Comparison of ENCODE assay signal across 17 cellular contexts in the genomic region with DNA sequence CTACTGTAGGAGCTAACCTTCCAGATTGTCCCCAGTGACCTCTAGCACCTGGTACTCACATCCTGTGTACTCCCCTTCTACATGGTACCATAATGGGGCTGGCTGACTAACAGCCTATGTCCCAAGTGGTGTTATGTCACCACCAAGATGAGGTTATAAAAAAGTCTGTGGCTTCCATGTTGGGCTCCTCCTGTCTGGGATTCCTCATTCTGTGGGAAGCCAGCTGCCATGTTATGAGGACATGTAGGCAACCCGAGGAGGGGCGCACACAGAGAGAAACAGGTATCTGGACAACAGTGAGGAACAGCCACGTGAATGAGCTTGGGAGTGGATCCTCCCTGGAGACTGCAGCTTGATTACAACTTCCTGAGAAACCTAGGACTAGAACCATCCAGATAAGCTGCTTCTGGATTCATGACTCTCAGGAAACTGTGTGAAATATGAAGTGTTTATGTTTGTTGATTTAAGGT. TPM values are rescaled to one million over a fixed set of nuclear protein-coding genes. Genes with fewer than 3 reads are reported as not detected.
DNase-seq lines count a peak whose midpoint lies in the region; ATAC-seq and TF ChIP-seq lines count a peak whose summit lies in the region.
"Had no signal": no experiment of that assay in that cellular context is flagged by ENCODE, and none has a peak within 500 bp of the region (broad histone marks: within the 10 kb centered on the region; RNA-seq: fewer than 3 reads in every experiment).

No MANE protein-coding gene starts in this region.

- no peaks in the 10 kb centered on the region for H3K9me3 ChIP-seq in Caco-2

- CTCF ChIA-PET in activated naive CD4-positive, alpha-beta T cell treated with anti-CD3 and anti-CD28 coated beads, Interleukin-2, amount 10 ng/mL, durations not matched to agents 7 days and 5 days (lab: Charles Lee) = no interaction called here
- CTCF ChIA-PET in Caco-2 (lab: Charles Lee) = no interaction called here

- POLR2A ChIA-PET in Caco-2 (lab: Charles Lee) = no interaction called here

- H3K27ac Mint-ChIP-seq in CD14-positive monocyte = peak overlapping the region in 4 of 7 donors; percentile 5 to 37 (median 20)
- H3K27ac Mint-ChIP-seq in chondrocyte (ENCODE audit: unreplicated experiment) = peak overlapping the region; percentile 79
- H3K27ac Mint-ChIP-seq in mesothelial cell of epicardium = peak overlapping the region; percentile 57
- H3K27ac Mint-ChIP-seq in activated naive CD4-positive, alpha-beta T cell treated with anti-CD3 and anti-CD28 coated beads, Interleukin-2, amount 10 ng/mL, durations not matched to agents 7 days and 5 days = no peak overlapping the region
- no peak overlapping the region for H3K27ac Mint-ChIP-seq in Caco-2 (ENCODE audit: unreplicated experiment)
- H3K27ac Mint-ChIP-seq: activated naive CD8-positive, alpha-beta T cell treated with anti-CD3 and anti-CD28 coated beads, Interleukin-2, amount 50 U/mL, for 24 hours had no signal

- intact Hi-C loops in CD14-positive monocyte (cut with micrococcal nuclease) (no loop called here), Caco-2 (cut with micrococcal nuclease; ENCODE audit: unreplicated experiment) (no loop called here), posterior cingulate gyrus (cut with DNase I) (no loop called here)

- peaks cover 0 to 1% (median 0%) of the 10 kb centered on the region in 3 donors for H3K27me3 Mint-ChIP-seq in CD14-positive monocyte (ENCODE audit: low read depth in 3 of 3)
- H3K27me3 Mint-ChIP-seq in chondrocyte (ENCODE audit: low read depth) = no peaks in the 10 kb centered on the region
- H3K27me3 Mint-ChIP-seq in mesothelial cell of epicardium (ENCODE audit: low read depth) = no peaks in the 10 kb centered on the region
- H3K27me3 Mint-ChIP-seq in activated naive CD4-positive, alpha-beta T cell treated with anti-CD3 and anti-CD28 coated beads, Interleukin-2, amount 10 ng/mL, durations not matched to agents 7 days and 5 days = no peaks in the 10 kb centered on the region
- no peaks in the 10 kb centered on the region for H3K27me3 Mint-ChIP-seq in Caco-2 (ENCODE audit: insufficient read depth, unreplicated experiment)
- H3K27me3 Mint-ChIP-seq: activated naive CD8-positive, alpha-beta T cell treated with anti-CD3 and anti-CD28 coated beads, Interleukin-2, amount 50 U/mL, for 24 hours had no signal

- H3K36me3 Mint-ChIP-seq in CD14-positive monocyte (peaks cover 4 to 8% of the 10 kb centered on the region in 2 donors), chondrocyte (ENCODE audit: low read depth) (no peaks in the 10 kb centered on the region), mesothelial cell of epicardium (peaks cover 5% of the 10 kb centered on the region), Caco-2 (ENCODE audit: insufficient read depth, unreplicated experiment) (no peaks in the 10 kb centered on the region)
- H3K36me3 Mint-ChIP-seq in activated naive CD4-positive, alpha-beta T cell treated with anti-CD3 and anti-CD28 coated beads, Interleukin-2, amount 10 ng/mL, durations not matched to agents 7 days and 5 days = no peaks in the 10 kb centered on the region

- H3K4me1 Mint-ChIP-seq in CD14-positive monocyte (peaks cover 7% of the 10 kb centered on the region), chondrocyte (ENCODE audit: low read depth) (peaks cover 40% of the 10 kb centered on the region), mesothelial cell of epicardium (peaks cover 24% of the 10 kb centered on the region), Caco-2 (ENCODE audit: low read depth, unreplicated experiment) (no peaks in the 10 kb centered on the region)
- no peaks in the 10 kb centered on the region for H3K4me1 Mint-ChIP-seq in activated naive CD4-positive, alpha-beta T cell treated with anti-CD3 and anti-CD28 coated beads, Interleukin-2, amount 10 ng/mL, durations not matched to agents 7 days and 5 days

- BruUV-seq in Caco-2 (replicated peaks; lab: Mats Ljungman, UMichigan) = no TSS peak

- DNase-seq in CD14-positive monocyte (ENCODE audit: low spot score) (no peak), chondrocyte (ENCODE audit: low spot score) (no peak), mesothelial cell of epicardium (ENCODE audit: low spot score in 2 of 2, unreplicated experiment in 2 of 2) (no peak), Caco-2 (no peak), posterior cingulate gyrus (no peak), hippocampal formation (lab: John Stamatoyannopoulos, UW) (no peak)
- DNase-seq in activated naive CD4-positive, alpha-beta T cell treated with anti-CD3 and anti-CD28 coated beads, Interleukin-2, amount 10 ng/mL, durations not matched to agents 7 days and 5 days = no peak
- DNase-seq: activated CD4-positive, alpha-beta T cell treated with anti-CD3 and anti-CD28 coated beads, Interleukin-2, amount 50 U/mL, for 4 hours; activated naive CD8-positive, alpha-beta T cell treated with anti-CD3 and anti-CD28 coated beads, Interleukin-2, amount 50 U/mL, for 24 hours; activated T-cell treated with anti-CD3 and anti-CD28 coated beads, Interleukin-2, amount 50 U/mL, for 4 hours; Karpas-422; midbrain; NCI-H510A treated with DMSO at 0.1 percent for 48 hours; PC-3; stimulated activated naive CD4-positive, alpha-beta T cell had no signal

- no peaks in the 10 kb centered on the region for H3K27me3 ChIP-seq in Caco-2 (replicated peaks; ENCODE audit: control insufficient read depth, insufficient read depth, low read length)

- H3K4me3 ChIP-seq in Caco-2 (ENCODE audit: low read depth, low read length) = no peak overlapping the region

- no peaks in the 10 kb centered on the region for H3K4me1 ChIP-seq in Caco-2

- H3K4me3 Mint-ChIP-seq in CD14-positive monocyte (no peak overlapping the region), chondrocyte (ENCODE audit: unreplicated experiment) (no peak overlapping the region), mesothelial cell of epicardium (no peak overlapping the region), Caco-2 (ENCODE audit: unreplicated experiment) (no peak overlapping the region)
- H3K4me3 Mint-ChIP-seq in activated naive CD4-positive, alpha-beta T cell treated with anti-CD3 and anti-CD28 coated beads, Interleukin-2, amount 10 ng/mL, durations not matched to agents 7 days and 5 days = no peak overlapping the region
- H3K4me3 Mint-ChIP-seq: activated naive CD8-positive, alpha-beta T cell treated with anti-CD3 and anti-CD28 coated beads, Interleukin-2, amount 50 U/mL, for 24 hours; activated T-cell treated with anti-CD3 and anti-CD28 coated beads, Interleukin-2, amount 50 U/mL, for 4 hours had no signal

- no peaks in the 10 kb centered on the region for H3K9me3 Mint-ChIP-seq in CD14-positive monocyte
- H3K9me3 Mint-ChIP-seq in chondrocyte (ENCODE audit: low read depth) = no peaks in the 10 kb centered on the region
- H3K9me3 Mint-ChIP-seq in mesothelial cell of epicardium = no peaks in the 10 kb centered on the region
- H3K9me3 Mint-ChIP-seq in activated naive CD4-positive, alpha-beta T cell treated with anti-CD3 and anti-CD28 coated beads, Interleukin-2, amount 10 ng/mL, durations not matched to agents 7 days and 5 days = no peaks in the 10 kb centered on the region
- H3K9me3 Mint-ChIP-seq in Caco-2 (ENCODE audit: unreplicated experiment) = no peaks in the 10 kb centered on the region
- H3K9me3 Mint-ChIP-seq: activated naive CD8-positive, alpha-beta T cell treated with anti-CD3 and anti-CD28 coated beads, Interleukin-2, amount 50 U/mL, for 24 hours; activated T-cell treated with anti-CD3 and anti-CD28 coated beads, Interleukin-2, amount 50 U/mL, for 4 hours had no signal

- H3K36me3 ChIP-seq in Caco-2 (ENCODE audit: control insufficient read depth, insufficient read depth, low read length) = no peaks in the 10 kb centered on the region

- TF ChIP-seq CTCF in CD14-positive monocyte (IDR thresholded peaks at IDR 0.05) (no peak), chondrocyte (IDR thresholded peaks at IDR 0.05) (no peak), mesothelial cell of epicardium (IDR thresholded peaks at IDR 0.05; ENCODE audit: unreplicated experiment) (no peak), Caco-2 (IDR thresholded peaks at IDR 0.05; ENCODE audit: insufficient read depth in 1 of 2, low read depth in 1 of 2, low read length in 1 of 2, severe bottlenecking in 1 of 2, unreplicated experiment in 1 of 2) (no peak)

- ATAC-seq in HG02610 (IDR thresholded peaks at IDR 0.05; ENCODE audit: unreplicated experiment) = peak; percentile 52
- ATAC-seq: activated naive CD8-positive, alpha-beta T cell treated with anti-CD3 and anti-CD28 coated beads, Interleukin-2, amount 50 U/mL, for 24 hours; activated T-cell treated with anti-CD3 and anti-CD28 coated beads, Interleukin-2, amount 50 U/mL, for 4 hours; PC-3; SK-N-SH treated with all-trans-retinoic acid at 6 μM for 48 hours had no signal

RNA-seq across cellular contexts. Expression of a gene that starts 21.8 kb away (rescaled TPM):
- 1 to 10 TPM; 3.5 to 5.8 TPM for polyA plus RNA-seq in CD14-positive monocyte
- total RNA-seq in chondrocyte = 46.3 to 67.1 TPM (median 47.6 TPM) in 3 replicates
- 88.0 to 93.7 TPM (median 90.7 TPM) in 3 replicates for total RNA-seq in mesothelial cell of epicardium
- total RNA-seq in Caco-2 (2022) = 17.4 and 19.4 TPM in 2 replicates

Comparison
In these comparisons a context has a peak if more than half of its experiments do, and no peak if none do; other contexts are left out.
1. H3K27ac Mint-ChIP-seq: peak in CD14-positive monocyte (4 of 7), chondrocyte (single experiment) and mesothelial cell of epicardium (single experiment); none in activated naive CD4-positive, alpha-beta T cell treated with anti-CD3 and anti-CD28 coated beads, Interleukin-2, amount 10 ng/mL, durations not matched to agents 7 days and 5 days (single experiment) and Caco-2 (single experiment).